15 cellular contexts compared by ENCODE assay signal in the genomic region with DNA sequence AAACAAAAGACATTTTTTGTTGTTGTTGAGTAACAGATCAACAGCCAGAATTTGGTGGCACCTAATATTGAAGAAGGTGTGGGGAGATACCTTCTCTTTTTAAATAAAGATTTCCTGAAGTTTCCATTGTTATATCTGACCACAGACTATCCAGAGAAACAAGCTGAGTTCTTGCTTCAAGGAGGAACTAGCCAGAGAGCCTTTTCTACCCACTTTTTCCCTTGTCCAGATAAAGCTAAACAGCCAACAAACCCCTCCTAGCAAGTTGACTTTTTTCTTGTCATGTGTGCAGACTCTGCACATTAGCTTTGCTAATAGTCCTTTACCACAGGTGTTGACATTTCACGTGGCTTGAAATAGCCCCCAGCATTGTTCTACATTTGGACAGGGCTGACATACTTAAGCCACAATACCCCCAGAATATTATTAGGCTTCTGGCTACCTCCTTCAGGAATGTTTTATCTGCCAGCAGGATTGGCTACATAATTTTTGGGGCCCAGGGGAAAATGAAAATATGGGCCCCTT. TPM values are rescaled to one million over a fixed set of nuclear protein-coding genes. Genes with fewer than 3 reads are reported as not detected.
DNase-seq lines count a peak whose midpoint lies in the region; ATAC-seq, FAIRE-seq and TF ChIP-seq lines count a peak whose summit lies in the region.
"Had no signal": no experiment of that assay in that cellular context is flagged by ENCODE, and none has a peak within 500 bp of the region (broad histone marks: within the 10 kb centered on the region; RNA-seq: fewer than 3 reads in every experiment).

No MANE protein-coding gene starts in this region.

- H3K27me3 ChIP-seq in HepG2 (ENCODE audit: control insufficient read depth in 1 of 2, insufficient read depth in 2 of 2, low read length in 2 of 2) = no peaks in the 10 kb centered on the region
- no peaks in the 10 kb centered on the region for H3K27me3 ChIP-seq in right lobe of liver
- H3K27me3 ChIP-seq in Panc1 (ENCODE audit: control insufficient read depth, insufficient read depth, low read length) = no peaks in the 10 kb centered on the region
- no peaks in the 10 kb centered on the region for H3K27me3 ChIP-seq in dorsolateral prefrontal cortex
- no peaks in the 10 kb centered on the region for H3K27me3 ChIP-seq in vagina

- no peak for TF ChIP-seq EP300 in HepG2 (IDR thresholded peaks at IDR 0.05; ENCODE audit: low read depth in 2 of 2, low read length in 2 of 2)
- TF ChIP-seq EP300 in HepG2 (CRISPR knock-in tag; IDR thresholded peaks at IDR 0.05; ENCODE audit: borderline replicate concordance) = no peak

- H3K27ac ChIP-seq in HepG2 (ENCODE audit: extremely low read length, insufficient read depth, low read length) = peak overlapping the region; percentile 33
- no peak overlapping the region for H3K27ac ChIP-seq in right lobe of liver
- H3K27ac ChIP-seq in Panc1 (ENCODE audit: low read length) = peak overlapping the region; percentile 48; the same call in 1 of the 2 replicates
- peak overlapping the region in 35 of 59 donors; percentile 1 to 100 (median 32) for H3K27ac ChIP-seq in dorsolateral prefrontal cortex
- peak overlapping the region; percentile 17 for H3K27ac ChIP-seq in vagina
- H3K27ac ChIP-seq: parathyroid adenoma had no signal

- no peak for FAIRE-seq in HepG2 (lab: Jason Lieb, UNC)
- FAIRE-seq: endometrium had no signal

- in situ Hi-C loops in HepG2 (cut with HindIII; ENCODE audit: extremely low pct_ligation_motif_present, low pct_unique_long_range_greater_than_20kb) = no loop called here
- in situ Hi-C loops in Panc1 (cut with HindIII; ENCODE audit: low pct_unique_long_range_greater_than_20kb, low sequenced_read_pairs) = no loop called here

- H3K9ac ChIP-seq in HepG2 (ENCODE audit: insufficient read depth, low read depth, low read length) = no peak overlapping the region
- H3K9ac ChIP-seq: parathyroid adenoma had no signal

- ATAC-seq in HepG2 (no peak), right lobe of liver (no peak), Panc1 (no peak), HG02642 (IDR thresholded peaks at IDR 0.05; ENCODE audit: poor library complexity, unreplicated experiment) (no peak), HG03571 (IDR thresholded peaks at IDR 0.05; ENCODE audit: unreplicated experiment) (no peak)
- ATAC-seq: left lobe of liver had no signal

- H3K4me1 ChIP-seq in HepG2 (ENCODE audit: insufficient read depth, low read length) (peaks cover 47% of the 10 kb centered on the region), right lobe of liver (peaks cover 0 to 20% (median 7%) of the 10 kb centered on the region in 4 donors), Panc1 (ENCODE audit: control insufficient read depth, insufficient read depth, low read length) (peaks cover 30% of the 10 kb centered on the region), vagina (peaks cover 70% of the 10 kb centered on the region)

- peaks cover 6% of the 10 kb centered on the region for H3K79me2 ChIP-seq in HepG2 (ENCODE audit: insufficient read depth, low read length)
- H3K79me2 ChIP-seq: parathyroid adenoma had no signal

- no peaks in the 10 kb centered on the region for H4K20me1 ChIP-seq in HepG2 (ENCODE audit: insufficient read depth, low read length)

- H3K36me3 ChIP-seq in HepG2 (replicated peaks in 1 of 2; ENCODE audit: control insufficient read depth in 1 of 2, insufficient read depth in 2 of 2, low read length in 2 of 2) = no peaks in the 10 kb centered on the region
- no peaks in the 10 kb centered on the region for H3K36me3 ChIP-seq in right lobe of liver
- H3K36me3 ChIP-seq in Panc1 (ENCODE audit: control insufficient read depth, insufficient read depth, low read length) = no peaks in the 10 kb centered on the region
- no peaks in the 10 kb centered on the region for H3K36me3 ChIP-seq in vagina

- 14% methylated on average over 1 of the region's 1 CpG for WGBS in HepG2 (ENCODE audit: low lambda C conversion rate)
- WGBS in right lobe of liver (ENCODE audit: insufficient coverage, low coverage, low lambda C conversion rate, missing lambda C conversion rate) = 45% methylated on average over 1 of the region's 1 CpG

- DNase-seq in HepG2 (ENCODE audit: low spot score) = no peak
- no peak for DNase-seq in right lobe of liver
- DNase-seq in Panc1 (ENCODE audit: low read depth, low spot score) = no peak
- no peak for DNase-seq in dorsolateral prefrontal cortex
- DNase-seq in vagina (ENCODE audit: extremely low spot score in 2 of 2) = no peak
- no peak for DNase-seq in cerebellar nuclear complex (lab: John Stamatoyannopoulos, UW)
- DNase-seq: NCI-H1436; NCI-H748 treated with DMSO at 0.1 percent for 48 hours; stimulated activated CD4-positive, alpha-beta T cell treated with anti-CD3 and anti-CD28 coated beads, Interleukin-4, amount 100 ng/mL, for 1 hour; T-helper 1 cell had no signal

- no peak for TF ChIP-seq RAD21 in HepG2 (CRISPR knock-in tag; IDR thresholded peaks at IDR 0.05)

- peak overlapping the region; percentile 4 for H2AFZ ChIP-seq in HepG2 (ENCODE audit: low read length)
- H2AFZ ChIP-seq: parathyroid adenoma had no signal

- H3K4me3 ChIP-seq in HepG2 (replicated peaks in 1 of 3; ENCODE audit: insufficient read depth in 1 of 3, low read depth in 2 of 3, low read length in 3 of 3) = no peak overlapping the region
- H3K4me3 ChIP-seq in right lobe of liver = no peak overlapping the region
- no peak overlapping the region for H3K4me3 ChIP-seq in Panc1 (ENCODE audit: low read depth in 2 of 2, low read length in 2 of 2)
- no peak overlapping the region for H3K4me3 ChIP-seq in dorsolateral prefrontal cortex
- no peak overlapping the region for H3K4me3 ChIP-seq in vagina

- BruUV-seq in HepG2 (replicated peaks; lab: Mats Ljungman, UMichigan) (no TSS peak), Panc1 (replicated peaks; lab: Mats Ljungman, UMichigan) (no TSS peak)

- POLR2A ChIA-PET in HepG2 (lab: Yijun Ruan, JAX) (interaction anchor here (1.1 to 4.2 kb wide), 3 partner anchors 20 to 41 kb away, joined by 3 to 17 read pairs (median 4); a partner anchor contains a TSS), Panc1 (lab: Charles Lee) (interaction anchor here (0.9 kb wide), 1 partner anchor 13 kb away, joined by 4 read pairs; no protein-coding TSS in a partner anchor)

- intact Hi-C loops in HepG2 (cut with micrococcal nuclease; ENCODE audit: unreplicated experiment) = no loop called here
- intact Hi-C loops in right lobe of liver (cut with DNase I) = no loop called here
- intact Hi-C loops in Panc1 (cut with micrococcal nuclease; ENCODE audit: unreplicated experiment) = no loop called here
- intact Hi-C loops in dorsolateral prefrontal cortex (cut with DNase I) = no loop called here
- intact Hi-C loops in vagina (cut with DNase I) = no loop called here

- CTCF ChIA-PET in HepG2 (lab: Yijun Ruan, JAX; ENCODE audit: low intra/inter-chr PET ratio, low total read pairs) = no interaction called here
- CTCF ChIA-PET in Panc1 (lab: Charles Lee) = no interaction called here

- TF ChIP-seq POLR2A in HepG2 (IDR thresholded peaks at IDR 0.05; ENCODE audit: insufficient read depth in 1 of 2, low read depth in 2 of 2, low read length in 2 of 2) = no peak
- TF ChIP-seq POLR2A in right lobe of liver (IDR thresholded peaks at IDR 0.05) = no peak
- no peak for TF ChIP-seq POLR2A in vagina (IDR thresholded peaks at IDR 0.05)

- TF ChIP-seq CTCF in HepG2 (CRISPR knock-in tag; IDR thresholded peaks at IDR 0.05) = no peak
- TF ChIP-seq CTCF in right lobe of liver (IDR thresholded peaks at IDR 0.05) = no peak
- no peak for TF ChIP-seq CTCF in Panc1 (IDR thresholded peaks at IDR 0.05)
- TF ChIP-seq CTCF in dorsolateral prefrontal cortex (IDR thresholded peaks at IDR 0.05 in 54 of 56, conservative IDR thresholded peaks at IDR 0.05 in 2 of 56; ENCODE audit: low read depth in 1 of 56, partially characterized antibody in 56 of 56) = no peak
- no peak for TF ChIP-seq CTCF in vagina (IDR thresholded peaks at IDR 0.05)

- 0 out of 2 replicates have a peak overlapping the region, but pooled peaks have one; percentile 10 for H3K4me2 ChIP-seq in HepG2 (ENCODE audit: low read depth, low read length)

- no peaks in the 10 kb centered on the region for H3K9me3 ChIP-seq in HepG2 (ENCODE audit: low read length)
- no peaks in the 10 kb centered on the region for H3K9me3 ChIP-seq in right lobe of liver
- no peaks in the 10 kb centered on the region for H3K9me3 ChIP-seq in Panc1 (ENCODE audit: control insufficient read depth, insufficient read depth, low read depth, low read length)
- H3K9me3 ChIP-seq in vagina = no peaks in the 10 kb centered on the region

TF ChIP-seq in HepG2, 621 proteins besides CTCF, POLR2A, EP300 and RAD21 (continues in another document):
- TF ChIP-seq SOX13 (IDR thresholded peaks at IDR 0.05) (no peak), SOX13 (CRISPR knock-in tag; conservative IDR thresholded peaks at IDR 0.05 in 1 of 2, IDR thresholded peaks at IDR 0.05 in 1 of 2) (peak in 1 of 2 experiments; percentile 65; a peak in 2 of 4 replicates), ERF (CRISPR knock-in tag; IDR thresholded peaks at IDR 0.05) (no peak)

RNA-seq across cellular contexts. Expression of a gene that starts 40.7 kb away (rescaled TPM):
- 32.0 and 104 TPM in 2 replicates for total RNA-seq in HepG2 (2016; rRNA removed; fragmentation: Illumina TruSeq; extraction: Trizol)
- 39.6 and 40.9 TPM in 2 replicates for total RNA-seq in HepG2 (2016; cell fraction: cytosol; rRNA removed; fragmentation: Illumina TruSeq; extraction: Trizol; ENCODE audit: low read depth)
- total RNA-seq in HepG2 (2016; cell fraction: insoluble cytoplasmic fraction; rRNA removed; fragmentation: Illumina TruSeq; extraction: Trizol) = 30.2 and 107 TPM in 2 replicates
- total RNA-seq in HepG2 (2016; cell fraction: membrane; rRNA removed; fragmentation: Illumina TruSeq; extraction: Trizol) = 84.5 and 86.5 TPM in 2 replicates
- total RNA-seq in HepG2 (2016; cell fraction: nucleus; rRNA removed; fragmentation: Illumina TruSeq; extraction: Trizol) = 54.5 and 55.6 TPM in 2 replicates
- 137 and 144 TPM in 2 replicates for polyA plus RNA-seq in HepG2 (2011; rRNA removed)
- 140 and 145 TPM in 2 replicates for polyA plus RNA-seq in HepG2 (2011; cell fraction: cytosol; rRNA removed)
- polyA plus RNA-seq in HepG2 (2011; cell fraction: nucleus; rRNA removed) = 80.5 and 83.2 TPM in 2 replicates
- 391 and 423 TPM in 2 replicates for polyA plus RNA-seq in HepG2 (2012)
- polyA plus RNA-seq in HepG2 (2016; cell fraction: cytosol; fragmentation: Illumina TruSeq; extraction: Trizol; ENCODE audit: low read depth) = 248 and 249 TPM in 2 replicates
- 461 and 517 TPM in 2 replicates for polyA plus RNA-seq in HepG2 (2016; cell fraction: insoluble cytoplasmic fraction; fragmentation: Illumina TruSeq; extraction: Trizol; ENCODE audit: low read depth)
- 274 and 290 TPM in 2 replicates for polyA plus RNA-seq in HepG2 (2016; cell fraction: membrane; fragmentation: Illumina TruSeq; extraction: Trizol; ENCODE audit: low read depth)
- polyA plus RNA-seq in HepG2 (2016; cell fraction: nucleus; fragmentation: Illumina TruSeq; extraction: Trizol; ENCODE audit: insufficient read depth, low read depth) = 271 and 294 TPM in 2 replicates
- 74.9 and 159 TPM in 2 replicates for polyA minus RNA-seq in HepG2 (2011; rRNA and poly(A)+ RNA removed; ENCODE audit: low replicate concordance)
- polyA minus RNA-seq in HepG2 (2011; cell fraction: cytosol; rRNA and poly(A)+ RNA removed) = 114 and 126 TPM in 2 replicates
- polyA minus RNA-seq in HepG2 (2011; cell fraction: nucleus; rRNA and poly(A)+ RNA removed) = 41.5 and 41.8 TPM in 2 replicates
- 100 to 1,000 TPM; 147 to 220 (median 178) TPM for total RNA-seq in right lobe of liver
- total RNA-seq in Panc1 (2021; ENCODE audit: unreplicated experiment) = 276 TPM
- polyA plus RNA-seq in Panc1 (2012; ENCODE audit: insufficient read length) = 289 TPM
- total RNA-seq in dorsolateral prefrontal cortex = 100 to 1,000 TPM; 118 to 237 (median 174) TPM
- total RNA-seq in vagina = 210 TPM

Comparison
In these comparisons a context has a peak if more than half of its experiments do, and no peak if none do; other contexts are left out.
1. H3K27ac ChIP-seq: peak in HepG2 (single experiment), Panc1 (single experiment), dorsolateral prefrontal cortex (35 of 59) and vagina (single experiment); none in right lobe of liver (0 of 3).